11 cellular contexts compared by ENCODE assay signal in genomic region chr1:180131510-180131909, GRCh38. TPM values are rescaled to one million over a fixed set of nuclear protein-coding genes. Genes with fewer than 3 reads are reported as not detected.
DNase-seq lines count a peak whose midpoint lies in the region; ATAC-seq, FAIRE-seq and TF ChIP-seq lines count a peak whose summit lies in the region.
"Had no signal": no experiment of that assay in that cellular context is flagged by ENCODE, and none has a peak within 500 bp of the region (broad histone marks: within the 10 kb centered on the region; RNA-seq: fewer than 3 reads in every experiment).

No MANE protein-coding gene starts in this region.

- TF ChIP-seq CTCF in RWPE2 (IDR thresholded peaks at IDR 0.05; ENCODE audit: poor library complexity, severe bottlenecking): no peak
- TF ChIP-seq CTCF in epithelial cell of esophagus (IDR thresholded peaks at IDR 0.05; ENCODE audit: insufficient read depth, low read depth, low read length, missing control alignments): no peak
- TF ChIP-seq CTCF in sigmoid colon (IDR thresholded peaks at IDR 0.05): no peak

- H3K4me1 ChIP-seq in RWPE2 (ENCODE audit: insufficient read depth, poor library complexity, severe bottlenecking) (peaks cover 12% of the 10 kb centered on the region), skeletal muscle satellite cell (ENCODE audit: control insufficient read depth, insufficient read depth, low read length) (peaks cover 20% of the 10 kb centered on the region), sigmoid colon (no peaks in the 10 kb centered on the region)

- H3K9me3 ChIP-seq in RWPE2 (ENCODE audit: severe bottlenecking): no peaks in the 10 kb centered on the region
- no peaks in the 10 kb centered on the region for H3K9me3 ChIP-seq in skeletal muscle satellite cell (replicated peaks; ENCODE audit: low read length)
- H3K9me3 ChIP-seq in sigmoid colon: no peaks in the 10 kb centered on the region
- H3K9me3 ChIP-seq: A549, heart right ventricle, SJSA1 had no signal

- H3K4me3 ChIP-seq in RWPE2 (ENCODE audit: severe bottlenecking): no peak overlapping the region
- no peak overlapping the region for H3K4me3 ChIP-seq in epithelial cell of esophagus (ENCODE audit: low read length)
- H3K4me3 ChIP-seq in skeletal muscle satellite cell (ENCODE audit: low read length): no peak overlapping the region
- no peak overlapping the region for H3K4me3 ChIP-seq in sigmoid colon
- H3K4me3 ChIP-seq: A549, heart right ventricle, SJSA1 had no signal

- peak; percentile 60 for DNase-seq in activated CD4-positive, alpha-beta T cell treated with anti-CD3 and anti-CD28 coated beads for 36 hours
- DNase-seq in activated CD4-positive, alpha-beta T cell treated with anti-CD3 and anti-CD28 coated beads, Interleukin-2, amount 10 ng/mL, durations not matched to agents 7 days and 5 days: no peak
- DNase-seq in RWPE2 (ENCODE audit: low spot score): no peak
- peak; percentile 85 for DNase-seq in epithelial cell of esophagus (ENCODE audit: low read depth)
- DNase-seq in GM19239 (ENCODE audit: insufficient read length, low spot score): no peak
- no peak for DNase-seq in substantia nigra (lab: John Stamatoyannopoulos, UW)
- DNase-seq in sigmoid colon: no peak
- DNase-seq: heart right ventricle had no signal

- peaks cover 1% of the 10 kb centered on the region for H3K9me3 Mint-ChIP-seq in activated CD4-positive, alpha-beta T cell treated with anti-CD3 and anti-CD28 coated beads for 36 hours (ENCODE audit: low read depth)
- no peaks in the 10 kb centered on the region for H3K9me3 Mint-ChIP-seq in activated CD4-positive, alpha-beta T cell treated with anti-CD3 and anti-CD28 coated beads, Interleukin-2, amount 10 ng/mL, durations not matched to agents 7 days and 5 days

- peak overlapping the region; percentile 5 for H3K27ac Mint-ChIP-seq in activated CD4-positive, alpha-beta T cell treated with anti-CD3 and anti-CD28 coated beads for 36 hours
- H3K27ac Mint-ChIP-seq in activated CD4-positive, alpha-beta T cell treated with anti-CD3 and anti-CD28 coated beads, Interleukin-2, amount 10 ng/mL, durations not matched to agents 7 days and 5 days: no peak overlapping the region

- H3K27me3 ChIP-seq in RWPE2 (ENCODE audit: insufficient read depth, poor library complexity, severe bottlenecking) (no peaks in the 10 kb centered on the region), skeletal muscle satellite cell (ENCODE audit: control insufficient read depth, insufficient read depth, low read length) (no peaks in the 10 kb centered on the region), sigmoid colon (no peaks in the 10 kb centered on the region)
- H3K27me3 ChIP-seq: SJSA1 had no signal

- no peak overlapping the region for H3K9ac ChIP-seq in skeletal muscle satellite cell (ENCODE audit: low read depth, low read length)

- 64 to 68% methylated on average over 5 of the region's 5 CpGs for WGBS in sigmoid colon, 2 donors

- H3K4me1 Mint-ChIP-seq in activated CD4-positive, alpha-beta T cell treated with anti-CD3 and anti-CD28 coated beads for 36 hours: peaks cover 12% of the 10 kb centered on the region
- H3K4me1 Mint-ChIP-seq in activated CD4-positive, alpha-beta T cell treated with anti-CD3 and anti-CD28 coated beads, Interleukin-2, amount 10 ng/mL, durations not matched to agents 7 days and 5 days: peaks cover 9% of the 10 kb centered on the region

- H3K36me3 ChIP-seq in RWPE2 (ENCODE audit: low read depth) (no peaks in the 10 kb centered on the region), skeletal muscle satellite cell (ENCODE audit: insufficient read depth, low read length) (no peaks in the 10 kb centered on the region), sigmoid colon (no peaks in the 10 kb centered on the region)
- H3K36me3 ChIP-seq: heart right ventricle, SJSA1 had no signal

- no peak overlapping the region for H3K4me3 Mint-ChIP-seq in activated CD4-positive, alpha-beta T cell treated with anti-CD3 and anti-CD28 coated beads for 36 hours
- no peak overlapping the region for H3K4me3 Mint-ChIP-seq in activated CD4-positive, alpha-beta T cell treated with anti-CD3 and anti-CD28 coated beads, Interleukin-2, amount 10 ng/mL, durations not matched to agents 7 days and 5 days

- H3K27ac ChIP-seq in RWPE2 (ENCODE audit: poor library complexity, severe bottlenecking): peak overlapping the region; percentile 48
- no peak overlapping the region for H3K27ac ChIP-seq in substantia nigra (ENCODE audit: low read depth, low read length, poor library complexity, severe bottlenecking)
- H3K27ac ChIP-seq in sigmoid colon: no peak overlapping the region
- H3K27ac ChIP-seq: A549, SJSA1 had no signal

- peaks cover 18% of the 10 kb centered on the region for H3K27me3 Mint-ChIP-seq in activated CD4-positive, alpha-beta T cell treated with anti-CD3 and anti-CD28 coated beads for 36 hours
- peaks cover 16% of the 10 kb centered on the region for H3K27me3 Mint-ChIP-seq in activated CD4-positive, alpha-beta T cell treated with anti-CD3 and anti-CD28 coated beads, Interleukin-2, amount 10 ng/mL, durations not matched to agents 7 days and 5 days

- intact Hi-C loops in activated CD4-positive, alpha-beta T cell treated with anti-CD3 and anti-CD28 coated beads for 36 hours (cut with DNase I, micrococcal nuclease): no loop called here
- intact Hi-C loops in sigmoid colon (cut with DNase I): no loop called here

- no peak for TF ChIP-seq EP300 in sigmoid colon (IDR thresholded peaks at IDR 0.05)

- H3K36me3 Mint-ChIP-seq in activated CD4-positive, alpha-beta T cell treated with anti-CD3 and anti-CD28 coated beads for 36 hours (ENCODE audit: low read depth): no peaks in the 10 kb centered on the region
- H3K36me3 Mint-ChIP-seq in activated CD4-positive, alpha-beta T cell treated with anti-CD3 and anti-CD28 coated beads, Interleukin-2, amount 10 ng/mL, durations not matched to agents 7 days and 5 days (ENCODE audit: low read depth): no peaks in the 10 kb centered on the region

- TF ChIP-seq POLR2A in sigmoid colon (IDR thresholded peaks at IDR 0.05): no peak

- H3K4me2 ChIP-seq in skeletal muscle satellite cell (ENCODE audit: low read length): peak overlapping the region; percentile 28
- H3K4me2 ChIP-seq: A549 had no signal

- FAIRE-seq in GM19239 (lab: Jason Lieb, UNC): no peak
- FAIRE-seq: A549 had no signal

- peak; percentile 79 for ATAC-seq in activated CD4-positive, alpha-beta T cell treated with anti-CD3 and anti-CD28 coated beads for 36 hours
- ATAC-seq in RWPE2 (ENCODE audit: low read depth): peak; percentile 81
- ATAC-seq: A549 had no signal

- POLR2A ChIA-PET in activated CD4-positive, alpha-beta T cell treated with anti-CD3 and anti-CD28 coated beads for 36 hours (lab: Charles Lee): no interaction called here
- POLR2A ChIA-PET in activated CD4-positive, alpha-beta T cell treated with anti-CD3 and anti-CD28 coated beads, Interleukin-2, amount 10 ng/mL, durations not matched to agents 7 days and 5 days (lab: Charles Lee): no interaction called here

- CTCF ChIA-PET in activated CD4-positive, alpha-beta T cell treated with anti-CD3 and anti-CD28 coated beads for 36 hours (lab: Charles Lee): no interaction called here
- CTCF ChIA-PET in activated CD4-positive, alpha-beta T cell treated with anti-CD3 and anti-CD28 coated beads, Interleukin-2, amount 10 ng/mL, durations not matched to agents 7 days and 5 days (lab: Charles Lee): no interaction called here

RNA-seq across cellular contexts. Expression of gene QSOX1, which starts 23.2 kb away (rescaled TPM):
- 10 to 100 TPM; 18.3 to 31.6 TPM for total RNA-seq in activated CD4-positive, alpha-beta T cell treated with anti-CD3 and anti-CD28 coated beads for 36 hours
- 10 to 100 TPM; 18.5 to 23.5 TPM for total RNA-seq in activated CD4-positive, alpha-beta T cell treated with anti-CD3 and anti-CD28 coated beads, Interleukin-2, amount 10 ng/mL, durations not matched to agents 7 days and 5 days
- total RNA-seq in skeletal muscle satellite cell (2012; rRNA removed): 156 and 172 TPM in 2 replicates
- total RNA-seq in sigmoid colon: 100 to 1,000 TPM in 1 of 4 donors, 10 to 100 TPM in 3; 64.5 to 102 (median 78.9) TPM
- 100 to 1,000 TPM in 1 of 3 donors, 10 to 100 TPM in 2; 26.4 to 175 (median 27.7) TPM for polyA plus RNA-seq in sigmoid colon

Comparison
In these comparisons a context has a peak if more than half of its experiments do, and no peak if none do; other contexts are left out.
1. DNase-seq: peak in activated CD4-positive, alpha-beta T cell treated with anti-CD3 and anti-CD28 coated beads for 36 hours (single experiment) and epithelial cell of esophagus (single experiment); none in activated CD4-positive, alpha-beta T cell treated with anti-CD3 and anti-CD28 coated beads, Interleukin-2, amount 10 ng/mL, durations not matched to agents 7 days and 5 days (single experiment), RWPE2 (single experiment), GM19239 (single experiment), substantia nigra (0 of 49) and sigmoid colon (single experiment).